ENCODE assay signal across 16 cellular contexts in genomic region chr4:171288816-171289432, GRCh38.
"Had no signal": no experiment of that assay in that cellular context is flagged by ENCODE, and none has a peak within 500 bp of the region (broad histone marks: within the 10 kb centered on the region; RNA-seq: fewer than 3 reads in every experiment).

No MANE protein-coding gene starts in this region.

- ATAC-seq: activated CD8-positive, alpha-beta T cell treated with anti-CD3 and anti-CD28 coated beads for 36 hours; effector memory CD8-positive, alpha-beta T cell; foreskin keratinocyte; left lung had no signal

- H3K4me3 ChIP-seq: esophagus squamous epithelium, left lung, spleen, thyroid gland had no signal

- H3K9me3 ChIP-seq: esophagus squamous epithelium, left lung, spleen, thyroid gland had no signal

- H3K27ac ChIP-seq: esophagus squamous epithelium, foreskin keratinocyte, left lung, spleen, thyroid gland had no signal

- H3K36me3 ChIP-seq: esophagus squamous epithelium, left lung, spleen, thyroid gland had no signal

- DNase-seq: activated CD4-positive, alpha-beta T cell treated with anti-CD3 and anti-CD28 coated beads, Interleukin-2, amount 10 ng/mL, durations not matched to agents 24 days and 14 days; activated CD4-positive, CD25-positive, alpha-beta regulatory T cell; activated CD8-positive, alpha-beta T cell treated with anti-CD3 and anti-CD28 coated beads for 36 hours; activated naive CD4-positive, alpha-beta T cell treated with anti-CD3 and anti-CD28 coated beads for 36 hours; activated T-cell treated with anti-CD3 and anti-CD28 coated beads, Interleukin-2, amount 50 U/mL, for 1 hour; anterior cingulate cortex; caudate nucleus; effector memory CD8-positive, alpha-beta T cell; esophagus squamous epithelium; foreskin keratinocyte; glutamatergic neuron; nucleus accumbens; spleen; stimulated activated naive CD4-positive, alpha-beta T cell; thyroid gland had no signal

- H3K4me1 ChIP-seq: esophagus squamous epithelium, foreskin keratinocyte, left lung, spleen, thyroid gland had no signal

- H3K27me3 ChIP-seq: esophagus squamous epithelium, foreskin keratinocyte, left lung, spleen, thyroid gland had no signal
